ENCODE assay signal across 14 cellular contexts in genomic region chr11:70496591-70497535, GRCh38.
"Had no signal": no experiment of that assay in that cellular context is flagged by ENCODE, and none has a peak within 500 bp of the region (broad histone marks: within the 10 kb centered on the region; RNA-seq: fewer than 3 reads in every experiment).

No MANE protein-coding gene starts in this region.

- H3K9me3 ChIP-seq: adrenal gland, colonic mucosa had no signal

- H3K79me2 ChIP-seq: parathyroid adenoma had no signal

- H3K27ac ChIP-seq: adrenal gland, colonic mucosa, foreskin keratinocyte, parathyroid adenoma, skin epidermis, tibial nerve had no signal

- DNase-seq: activated CD4-positive, CD25-positive, alpha-beta regulatory T cell treated with anti-CD3 and anti-CD28 coated beads, Interleukin-2, amount 50 U/mL, for 72 hours; activated naive CD4-positive, alpha-beta T cell treated with anti-CD3 and anti-CD28 coated beads, Interleukin-2, amount 50 U/mL, for 16 hours; activated T-cell treated with anti-CD3 and anti-CD28 coated beads, Interleukin-2, amount 50 U/mL, for 1 hour; adrenal gland; colonic mucosa; effector CD8-positive, alpha-beta T cell; foreskin keratinocyte; midbrain; stimulated activated CD4-positive, alpha-beta T cell treated with anti-CD3 and anti-CD28 coated beads, Interleukin-4, amount 100 ng/mL, for 24 hours; stimulated activated naive CD4-positive, alpha-beta T cell had no signal

- H3K27me3 ChIP-seq: adrenal gland, colonic mucosa, foreskin keratinocyte, tibial nerve had no signal

- H3K36me3 ChIP-seq: adrenal gland, colonic mucosa, tibial nerve had no signal

- H3K4me1 ChIP-seq: adrenal gland, colonic mucosa, foreskin keratinocyte, parathyroid adenoma, tibial nerve had no signal

- ATAC-seq: foreskin keratinocyte had no signal

- H3K4me3 ChIP-seq: adrenal gland, colonic mucosa, lung, skin epidermis, tibial nerve had no signal

- H2AFZ ChIP-seq: parathyroid adenoma had no signal

- H3K9ac ChIP-seq: parathyroid adenoma had no signal
